8 cellular contexts compared by ENCODE assay signal in the genomic region with DNA sequence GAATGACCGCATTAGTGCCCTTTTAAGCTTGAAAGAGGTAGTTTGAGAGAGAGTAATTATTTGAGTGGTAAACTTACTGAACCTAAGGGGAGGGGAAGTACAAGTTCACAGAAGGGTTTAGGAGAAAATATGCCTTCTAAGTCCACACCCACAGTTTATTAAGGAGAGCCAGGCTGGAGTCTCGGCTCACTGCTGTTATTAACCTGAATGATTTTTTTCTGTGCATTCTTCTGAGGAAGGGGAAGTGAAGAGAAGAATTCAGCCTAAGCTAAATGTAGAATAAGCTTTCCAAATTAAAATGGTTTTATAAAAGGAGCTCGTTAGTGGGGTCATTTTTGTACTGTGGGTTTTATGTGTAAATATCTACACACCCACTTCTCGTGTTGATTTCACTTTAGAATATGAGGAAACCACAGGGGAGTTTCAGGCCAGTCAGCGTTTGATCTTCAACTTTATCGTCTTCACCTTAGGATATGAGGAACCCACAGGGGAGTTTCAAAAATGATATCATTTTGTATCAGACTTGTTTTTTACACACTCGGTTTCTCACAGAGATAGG. TPM values are rescaled to one million over a fixed set of nuclear protein-coding genes. Genes with fewer than 3 reads are reported as not detected.
A peak's percentile ranks its signal among the peaks of the same experiment; 100 is the strongest.
DNase-seq lines count a peak whose midpoint lies in the region; ATAC-seq, FAIRE-seq and TF ChIP-seq lines count a peak whose summit lies in the region.

No MANE protein-coding gene starts in this region.

- peak overlapping the region; percentile 95 for H3K9ac ChIP-seq in astrocyte (ENCODE audit: low read length)

- no peaks in the 10 kb centered on the region for H3K9me3 ChIP-seq in Peyer's patch
- no peaks in the 10 kb centered on the region for H3K9me3 ChIP-seq in astrocyte (ENCODE audit: insufficient read depth, low read depth, low read length)
- H3K9me3 ChIP-seq in right lobe of liver: no peaks in the 10 kb centered on the region

- ATAC-seq in right lobe of liver (no peak), left lobe of liver (no peak)

- H3K4me1 ChIP-seq in Peyer's patch: peaks cover 0 to 21% (median 5%) of the 10 kb centered on the region in 4 donors
- H3K4me1 ChIP-seq in astrocyte (ENCODE audit: insufficient read depth, low read length): peaks cover 3% of the 10 kb centered on the region
- H3K4me1 ChIP-seq in right lobe of liver: peaks cover 0 to 28% (median 10%) of the 10 kb centered on the region in 4 donors

- peaks cover 0 to 15% (median 0%) of the 10 kb centered on the region in 3 donors for H3K36me3 ChIP-seq in Peyer's patch
- peaks cover 20% of the 10 kb centered on the region for H3K36me3 ChIP-seq in astrocyte (ENCODE audit: insufficient read depth, low read length)
- H3K36me3 ChIP-seq in right lobe of liver: peaks cover 0 to 19% (median 10%) of the 10 kb centered on the region in 4 donors

- no peaks in the 10 kb centered on the region for H3K27me3 ChIP-seq in Peyer's patch
- no peaks in the 10 kb centered on the region for H3K27me3 ChIP-seq in astrocyte (ENCODE audit: insufficient read depth, low read length)
- H3K27me3 ChIP-seq in right lobe of liver: no peaks in the 10 kb centered on the region

- peaks cover 14% of the 10 kb centered on the region for H3K36me3 Mint-ChIP-seq in astrocyte (ENCODE audit: low read depth, unreplicated experiment)
- peaks cover 30% of the 10 kb centered on the region for H3K36me3 Mint-ChIP-seq in stimulated activated naive CD8-positive, alpha-beta T cell treated with anti-CD3 and anti-CD28 coated beads, Interleukin-15, Interleukin-2, amounts not matched to agents 100 ng/mL and 50 ng/mL, for 24 hours (ENCODE audit: low read depth)

- H3K4me3 ChIP-seq in GM12865 (ENCODE audit: low read depth, low read length) (peak overlapping the region; percentile 72), Peyer's patch (peak overlapping the region; percentile 88 to 95 (median 92)), astrocyte (ENCODE audit: insufficient read depth, low read depth, low read length) (peak overlapping the region; percentile 88), right lobe of liver (peak overlapping the region; percentile 83 to 92 (median 83))

- peaks cover 12% of the 10 kb centered on the region for H3K4me1 Mint-ChIP-seq in astrocyte (ENCODE audit: low read depth, unreplicated experiment)
- peaks cover 53% of the 10 kb centered on the region for H3K4me1 Mint-ChIP-seq in stimulated activated naive CD8-positive, alpha-beta T cell treated with anti-CD3 and anti-CD28 coated beads, Interleukin-15, Interleukin-2, amounts not matched to agents 100 ng/mL and 50 ng/mL, for 24 hours (ENCODE audit: low read depth)

- peak overlapping the region; percentile 97 to 99 (median 99) for H3K27ac ChIP-seq in Peyer's patch
- peak overlapping the region; percentile 91 for H3K27ac ChIP-seq in astrocyte (ENCODE audit: low read depth, low read length)
- peak overlapping the region; percentile 97 to 99 (median 99) for H3K27ac ChIP-seq in right lobe of liver

- no peaks in the 10 kb centered on the region for H3K9me3 Mint-ChIP-seq in astrocyte (ENCODE audit: unreplicated experiment)
- no peaks in the 10 kb centered on the region for H3K9me3 Mint-ChIP-seq in stimulated activated naive CD8-positive, alpha-beta T cell treated with anti-CD3 and anti-CD28 coated beads, Interleukin-15, Interleukin-2, amounts not matched to agents 100 ng/mL and 50 ng/mL, for 24 hours

- H3K4me3 Mint-ChIP-seq in astrocyte (ENCODE audit: unreplicated experiment): peak overlapping the region; percentile 97
- H3K4me3 Mint-ChIP-seq in stimulated activated naive CD8-positive, alpha-beta T cell treated with anti-CD3 and anti-CD28 coated beads, Interleukin-15, Interleukin-2, amounts not matched to agents 100 ng/mL and 50 ng/mL, for 24 hours: peak overlapping the region; percentile 95

- intact Hi-C loops in right lobe of liver (cut with DNase I): no loop called here

- H4K20me1 ChIP-seq in astrocyte (ENCODE audit: insufficient read depth, low read length): peaks cover 29% of the 10 kb centered on the region

- TF ChIP-seq POLR2A in Peyer's patch (IDR thresholded peaks at IDR 0.05) (no peak), right lobe of liver (IDR thresholded peaks at IDR 0.05) (no peak)

- DNase-seq in GM12865 (ENCODE audit: low read depth): peak; percentile 74
- DNase-seq in Peyer's patch: no peak
- peak; percentile 5 for DNase-seq in astrocyte (ENCODE audit: low read depth)
- no peak for DNase-seq in right lobe of liver
- DNase-seq in left lobe of liver (ENCODE audit: low spot score): no peak
- DNase-seq in cerebellar nuclear complex (lab: John Stamatoyannopoulos, UW): no peak
- no peak for DNase-seq in mesenteric fat pad (ENCODE audit: low spot score)

- peak overlapping the region; percentile 87 for H3K27ac Mint-ChIP-seq in astrocyte (ENCODE audit: unreplicated experiment)
- peak overlapping the region; percentile 97 for H3K27ac Mint-ChIP-seq in stimulated activated naive CD8-positive, alpha-beta T cell treated with anti-CD3 and anti-CD28 coated beads, Interleukin-15, Interleukin-2, amounts not matched to agents 100 ng/mL and 50 ng/mL, for 24 hours

- 0% methylated on average over 7 of the region's 7 CpGs for WGBS in right lobe of liver (ENCODE audit: insufficient coverage, low coverage, low lambda C conversion rate, missing lambda C conversion rate)

- peaks cover 52% of the 10 kb centered on the region for H3K79me2 ChIP-seq in astrocyte (ENCODE audit: insufficient read depth, low read length)

- H3K4me2 ChIP-seq in astrocyte (ENCODE audit: low read length): peak overlapping the region; percentile 88

- no peaks in the 10 kb centered on the region for H3K27me3 Mint-ChIP-seq in astrocyte (ENCODE audit: low read depth, unreplicated experiment)
- no peaks in the 10 kb centered on the region for H3K27me3 Mint-ChIP-seq in stimulated activated naive CD8-positive, alpha-beta T cell treated with anti-CD3 and anti-CD28 coated beads, Interleukin-15, Interleukin-2, amounts not matched to agents 100 ng/mL and 50 ng/mL, for 24 hours

- TF ChIP-seq CTCF in GM12865 (IDR thresholded peaks at IDR 0.05; ENCODE audit: insufficient read depth, low read depth, low read length, missing control alignments) (no peak), Peyer's patch (IDR thresholded peaks at IDR 0.05) (no peak), astrocyte (IDR thresholded peaks at IDR 0.05; ENCODE audit: insufficient read depth, low read depth, low read length) (no peak), right lobe of liver (IDR thresholded peaks at IDR 0.05) (no peak)

- peak; percentile 52 for FAIRE-seq in astrocyte (lab: Jason Lieb, UNC)

- H2AFZ ChIP-seq in astrocyte (ENCODE audit: low read depth, low read length): peak overlapping the region; percentile 78

RNA-seq across cellular contexts. Expression of a gene that starts 1.5 kb away (rescaled TPM):
- total RNA-seq in Peyer's patch: 10 to 100 TPM in 3 of 4 donors, 1 to 10 TPM in 1; 8.6 to 16.0 (median 13.2) TPM
- 8.3 and 9.4 TPM in 2 replicates for total RNA-seq in astrocyte
- 1 to 10 TPM; 3.7 to 6.5 (median 4.7) TPM for total RNA-seq in right lobe of liver
- 5.0 TPM for total RNA-seq in left lobe of liver
- total RNA-seq in mesenteric fat pad: 7.8 TPM

RNA-seq across cellular contexts. Expression of a gene that starts 5.1 kb away (rescaled TPM):
- total RNA-seq in Peyer's patch (not detected), astrocyte (0.09 TPM in 1 of 2 replicates, not detected in the other), right lobe of liver (not detected), left lobe of liver (not detected), mesenteric fat pad (not detected)

Comparison
In these comparisons a context has a peak if more than half of its experiments do, and no peak if none do; other contexts are left out.
1. DNase-seq: peak in GM12865 (single experiment) and astrocyte (single experiment); none in Peyer's patch (0 of 3), right lobe of liver (0 of 3), left lobe of liver (single experiment), cerebellar nuclear complex (0 of 2) and mesenteric fat pad (single experiment).
2. Peak in every context shown above with its lines, with median percentiles within 50 percentile points of each other: H3K4me3 ChIP-seq and H3K27ac ChIP-seq.